1 cellular context compared by ENCODE assay signal in genomic region chr1:23444596-23445390, GRCh38.
TF ChIP-seq lines count a peak whose summit lies in the region.

No MANE protein-coding gene starts in this region.

TF ChIP-seq in IMR-90, 13 proteins besides CTCF, POLR2A, EP300 and RAD21:
- TF ChIP-seq RCOR1 (IDR thresholded peaks at IDR 0.05; ENCODE audit: insufficient replicate concordance, low read length), result no peak
- no peak for TF ChIP-seq NFE2L2 (IDR thresholded peaks at IDR 0.05; ENCODE audit: low read depth, low read length)
- no peak for TF ChIP-seq CHD1 (IDR thresholded peaks at IDR 0.05; ENCODE audit: low read depth, low read length)
- TF ChIP-seq, protein P1, sequence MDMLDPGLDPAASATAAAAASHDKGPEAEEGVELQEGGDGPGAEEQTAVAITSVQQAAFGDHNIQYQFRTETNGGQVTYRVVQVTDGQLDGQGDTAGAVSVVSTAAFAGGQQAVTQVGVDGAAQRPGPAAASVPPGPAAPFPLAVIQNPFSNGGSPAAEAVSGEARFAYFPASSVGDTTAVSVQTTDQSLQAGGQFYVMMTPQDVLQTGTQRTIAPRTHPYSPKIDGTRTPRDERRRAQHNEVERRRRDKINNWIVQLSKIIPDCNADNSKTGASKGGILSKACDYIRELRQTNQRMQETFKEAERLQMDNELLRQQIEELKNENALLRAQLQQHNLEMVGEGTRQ (IDR thresholded peaks at IDR 0.05; ENCODE audit: low read depth, low read length), result no peak
- TF ChIP-seq BHLHE40 (IDR thresholded peaks at IDR 0.05; ENCODE audit: low read depth, low read length), result no peak
- TF ChIP-seq RFX5 (IDR thresholded peaks at IDR 0.05; ENCODE audit: low read depth, low read length), result no peak
- TF ChIP-seq SMC3 (IDR thresholded peaks at IDR 0.05; ENCODE audit: low read depth, low read length), result no peak
- TF ChIP-seq CEBPB (IDR thresholded peaks at IDR 0.05; ENCODE audit: low read depth, low read length), result no peak
- TF ChIP-seq FOS (IDR thresholded peaks at IDR 0.05; ENCODE audit: low read depth, low read length), result no peak
